ENCODE assay signal across 28 cellular contexts in genomic region chr1:5140136-5140535, GRCh38.
"Had no signal": no experiment of that assay in that cellular context is flagged by ENCODE, and none has a peak within 500 bp of the region (broad histone marks: within the 10 kb centered on the region; RNA-seq: fewer than 3 reads in every experiment).

No MANE protein-coding gene starts in this region.

- H3K4me1 ChIP-seq: esophagus muscularis mucosa, stomach, suprapubic skin, tibial nerve had no signal

- H3K27me3 ChIP-seq: hepatocyte, neural progenitor cell, tibial nerve had no signal

- DNase-seq: activated CD4-positive, alpha-beta T cell treated with anti-CD3 and anti-CD28 coated beads, Interleukin-2, amount 10 ng/mL, durations not matched to agents 7 days and 5 days; activated CD4-positive, CD25-positive, alpha-beta regulatory T cell treated with anti-CD3 and anti-CD28 coated beads, Interleukin-2, amount 50 U/mL, for 72 hours; activated CD8-positive, alpha-beta memory T cell treated with anti-CD3 and anti-CD28 coated beads, Interleukin-2, amount 10 ng/mL, durations not matched to agents 7 days and 5 days; activated CD8-positive, alpha-beta T cell treated with anti-CD3 and anti-CD28 coated beads for 36 hours; activated effector memory CD4-positive, alpha-beta T cell treated with anti-CD3 and anti-CD28 coated beads, Interleukin-2, amount 50 U/mL, for 16 hours; activated naive CD4-positive, alpha-beta T cell treated with anti-CD3 and anti-CD28 coated beads, Interleukin-2, amount 10 ng/mL, durations not matched to agents 7 days and 5 days; activated T-cell treated with anti-CD3 and anti-CD28 coated beads for 4 hours; anterior cingulate cortex; central memory CD4-positive, alpha-beta T cell; dermis blood vessel endothelial cell; effector memory CD8-positive, alpha-beta T cell; glutamatergic neuron; immature natural killer cell; kidney glomerular epithelial cell; left ventricle myocardium superior; mammary epithelial cell; naive thymus-derived CD8-positive, alpha-beta T cell; posterior cingulate gyrus; small intestine; stomach; WERI-Rb-1 had no signal

- H3K4me3 ChIP-seq: esophagus muscularis mucosa, hepatocyte, neural progenitor cell, stomach, suprapubic skin, tibial nerve had no signal

- H3K27ac ChIP-seq: esophagus muscularis mucosa, neural progenitor cell, stomach, suprapubic skin, tibial nerve, WERI-Rb-1 had no signal

- ATAC-seq: activated CD8-positive, alpha-beta memory T cell treated with anti-CD3 and anti-CD28 coated beads, Interleukin-2, amount 10 ng/mL, durations not matched to agents 7 days and 5 days; activated CD8-positive, alpha-beta T cell treated with anti-CD3 and anti-CD28 coated beads for 36 hours; effector memory CD8-positive, alpha-beta T cell; left ventricle myocardium superior; naive thymus-derived CD8-positive, alpha-beta T cell; sciatic nerve; stimulated activated memory B cell treated with anti-CD40 and anti-IgM and Interleukin-4, amounts not matched to agents 10 μg/mL and 1 μg/mL and 100 μg/mL, for 72 hours had no signal

- H3K36me3 ChIP-seq: esophagus muscularis mucosa, neural progenitor cell, stomach, suprapubic skin, tibial nerve, WERI-Rb-1 had no signal

- H3K9me3 ChIP-seq: esophagus muscularis mucosa, stomach, suprapubic skin, tibial nerve had no signal
